ENCODE assay signal across 11 cellular contexts in genomic region chr9:3241290-3241689, GRCh38.
DNase-seq lines count a peak whose midpoint lies in the region; ATAC-seq and TF ChIP-seq lines count a peak whose summit lies in the region.
"Had no signal": no experiment of that assay in that cellular context is flagged by ENCODE, and none has a peak within 500 bp of the region (broad histone marks: within the 10 kb centered on the region; RNA-seq: fewer than 3 reads in every experiment).

No MANE protein-coding gene starts in this region.

- TF ChIP-seq RAD21 in SK-N-SH (IDR thresholded peaks at IDR 0.05; ENCODE audit: low read length), result no peak

- H3K9ac ChIP-seq in SK-N-SH (no peak overlapping the region), mesenchymal stem cell (ENCODE audit: low read length) (no peak overlapping the region)

- CTCF ChIA-PET in SK-N-SH (lab: Yijun Ruan, JAX), result interaction anchor here (0.6 to 4.4 kb wide), 43 partner anchors 9 to 1399 kb away, joined by 3 to 29 read pairs (median 4); no protein-coding TSS in a partner anchor

- ATAC-seq in SK-N-SH treated with all-trans-retinoic acid at 6 μM for 48 hours (peak; percentile 31; the same call in 1 of the 3 replicates), GM18517 (IDR thresholded peaks at IDR 0.05; ENCODE audit: unreplicated experiment) (no peak), HG02973 (IDR thresholded peaks at IDR 0.05; ENCODE audit: unreplicated experiment) (no peak)

- H2AK5ac ChIP-seq in mesenchymal stem cell (ENCODE audit: low read length, severe bottlenecking), result no peak overlapping the region

- TF ChIP-seq CTCF in SK-N-SH (IDR thresholded peaks at IDR 0.05), result no peak
- TF ChIP-seq CTCF in choroid plexus epithelial cell (conservative IDR thresholded peaks at IDR 0.05; ENCODE audit: low read depth, low read length), result no peak
- TF ChIP-seq CTCF in thyroid gland (IDR thresholded peaks at IDR 0.05), result no peak

- H4K91ac ChIP-seq in mesenchymal stem cell (ENCODE audit: low read length), result no peak overlapping the region

- H3F3A ChIP-seq in SK-N-SH (replicated peaks; ENCODE audit: insufficient read depth), result no peaks in the 10 kb centered on the region

- H3K79me2 ChIP-seq in SK-N-SH (ENCODE audit: insufficient read depth), result no peaks in the 10 kb centered on the region

- H2AFZ ChIP-seq in SK-N-SH (ENCODE audit: low read depth) (no peak overlapping the region), mesenchymal stem cell (ENCODE audit: low read depth, low read length) (no peak overlapping the region)

- no peak overlapping the region for H3K14ac ChIP-seq in mesenchymal stem cell (ENCODE audit: low read length in 2 of 2)

- H2BK15ac ChIP-seq in mesenchymal stem cell (ENCODE audit: low read depth, poor library complexity, severe bottlenecking), result no peak overlapping the region

- no peak overlapping the region for H2BK120ac ChIP-seq in mesenchymal stem cell (ENCODE audit: low read depth, low read length)

- intact Hi-C loops in thyroid gland (cut with DNase I), result no loop called here

- H3K4me1 ChIP-seq in SK-N-SH (ENCODE audit: control insufficient read depth in 1 of 2, insufficient read depth in 2 of 2, low read depth in 1 of 2, low read length in 1 of 2), result peaks cover 0 to 3% of the 10 kb centered on the region in 2 experiments; a peak in 1 of 4 replicates
- H3K4me1 ChIP-seq in mesenchymal stem cell (ENCODE audit: control insufficient read depth, insufficient read depth, low read depth, low read length), result peaks cover 2% of the 10 kb centered on the region
- H3K4me1 ChIP-seq in thyroid gland, result peaks cover 0 to 8% of the 10 kb centered on the region in 2 donors
- H3K4me1 ChIP-seq: HAP-1 had no signal

- H3K4me2 ChIP-seq in SK-N-SH, result no peak overlapping the region
- H3K4me2 ChIP-seq in mesenchymal stem cell (ENCODE audit: low read length, poor library complexity, severe bottlenecking), result no peak overlapping the region

- no peak for DNase-seq in SK-N-SH
- peak; percentile 51 for DNase-seq in choroid plexus epithelial cell (ENCODE audit: low read depth)
- peak; percentile 46 for DNase-seq in mesenchymal stem cell
- peak; percentile 7 to 17 for DNase-seq in thyroid gland
- DNase-seq in NOMO-1 treated with DMSO at 0.1 percent for 48 hours (lab: John Stamatoyannopoulos, UW; ENCODE audit: unreplicated experiment), result no peak

- no peak overlapping the region for H3K4ac ChIP-seq in mesenchymal stem cell (ENCODE audit: low read depth in 1 of 2, low read length in 2 of 2)

- H3K27me3 ChIP-seq in SK-N-SH (ENCODE audit: insufficient read depth) (no peaks in the 10 kb centered on the region), mesenchymal stem cell (ENCODE audit: control insufficient read depth in 1 of 2, insufficient read depth in 1 of 2, low read length in 2 of 2) (no peaks in the 10 kb centered on the region), thyroid gland (no peaks in the 10 kb centered on the region)

- POLR2A ChIA-PET in SK-N-SH (lab: Yijun Ruan, JAX), result interaction anchor here (0.6 to 1.2 kb wide), 2 partner anchors 344 to 491 kb away, joined by 3 read pairs; no protein-coding TSS in a partner anchor

- H2BK12ac ChIP-seq in mesenchymal stem cell (ENCODE audit: low read length in 2 of 2), result no peak overlapping the region

- H3K27ac ChIP-seq in SK-N-SH (ENCODE audit: low read depth in 2 of 2, low read length in 1 of 2) (no peak overlapping the region), mesenchymal stem cell (ENCODE audit: low read length, poor library complexity, severe bottlenecking) (no peak overlapping the region), thyroid gland (no peak overlapping the region)
- H3K27ac ChIP-seq: 22Rv1, skin epidermis had no signal

- H4K8ac ChIP-seq in mesenchymal stem cell (ENCODE audit: low read length), result no peak overlapping the region

- no peak overlapping the region for H2BK5ac ChIP-seq in mesenchymal stem cell (ENCODE audit: low read depth, low read length, poor library complexity, severe bottlenecking)

- H3K9me3 ChIP-seq in SK-N-SH, result no peaks in the 10 kb centered on the region
- no peaks in the 10 kb centered on the region for H3K9me3 ChIP-seq in mesenchymal stem cell (ENCODE audit: control insufficient read depth, low read length)
- H3K9me3 ChIP-seq in thyroid gland, result no peaks in the 10 kb centered on the region
- H3K9me3 ChIP-seq: HAP-1 had no signal

- H3K4me3 ChIP-seq in SK-N-SH (ENCODE audit: low read depth in 2 of 2, low read length in 1 of 2) (no peak overlapping the region), choroid plexus epithelial cell (ENCODE audit: low read depth, low read length) (no peak overlapping the region), mesenchymal stem cell (ENCODE audit: insufficient read depth in 1 of 2, low read depth in 1 of 2, low read length in 2 of 2) (no peak overlapping the region), thyroid gland (replicated peaks in 1 of 3) (no peak overlapping the region)
- H3K4me3 ChIP-seq: HAP-1, skin epidermis had no signal

- TF ChIP-seq POLR2A in thyroid gland (IDR thresholded peaks at IDR 0.05), result no peak

- whole genome bisulfite sequencing in SK-N-SH (ENCODE audit: low lambda C conversion rate), result 90% methylated on average over 3 of the region's 3 CpGs
- 25% methylated on average over 2 of the region's 3 CpGs for WGBS in mesenchymal stem cell
- 19 to 35% methylated on average over 3 of the region's 3 CpGs for WGBS in thyroid gland, 2 donors

- TF ChIP-seq EP300 in SK-N-SH (IDR thresholded peaks at IDR 0.05; ENCODE audit: borderline replicate concordance in 1 of 2, low read depth in 1 of 2, low read length in 1 of 2), result no peak

- no peaks in the 10 kb centered on the region for H3K79me1 ChIP-seq in mesenchymal stem cell (replicated peaks; ENCODE audit: low read length, poor library complexity, severe bottlenecking)

- no peak overlapping the region for H3K23ac ChIP-seq in mesenchymal stem cell (ENCODE audit: low read length in 2 of 2)

- H4K20me1 ChIP-seq in SK-N-SH (ENCODE audit: insufficient read depth), result no peaks in the 10 kb centered on the region

- no peak overlapping the region for H3K18ac ChIP-seq in mesenchymal stem cell (ENCODE audit: low read depth in 1 of 2, low read length in 2 of 2)

- H3K36me3 ChIP-seq in SK-N-SH (replicated peaks in 1 of 2; ENCODE audit: control insufficient read depth in 1 of 2, insufficient read depth in 2 of 2, low read length in 1 of 2), result peaks cover 0 to 1% of the 10 kb centered on the region in 2 experiments
- peaks cover 2 to 4% of the 10 kb centered on the region in 2 experiments for H3K36me3 ChIP-seq in mesenchymal stem cell (ENCODE audit: control insufficient read depth in 1 of 2, insufficient read depth in 2 of 2, low read depth in 1 of 2, low read length in 2 of 2)
- no peaks in the 10 kb centered on the region for H3K36me3 ChIP-seq in thyroid gland
- H3K36me3 ChIP-seq: HAP-1 had no signal

- H3K9me2 ChIP-seq in SK-N-SH, result no peaks in the 10 kb centered on the region

TF ChIP-seq in SK-N-SH treated with all-trans-retinoic acid at 6 μM for 48 hours, 23 proteins besides CTCF, POLR2A, EP300 and RAD21:
- TF ChIP-seq CSDC2 (CRISPR knock-in tag; IDR thresholded peaks at IDR 0.05) (no peak), PPARA (CRISPR knock-in tag; IDR thresholded peaks at IDR 0.05; ENCODE audit: borderline replicate concordance) (no peak)

TF ChIP-seq in SK-N-SH, 30 proteins besides CTCF, POLR2A, EP300 and RAD21:
- no peak for TF ChIP-seq TEAD4 (IDR thresholded peaks at IDR 0.05; ENCODE audit: borderline replicate concordance, insufficient read depth)
- no peak for TF ChIP-seq RCOR1 (IDR thresholded peaks at IDR 0.05; ENCODE audit: low read length)
- TF ChIP-seq RFX5 (IDR thresholded peaks at IDR 0.05; ENCODE audit: low read length), result no peak
- no peak for TF ChIP-seq FOXJ3 (CRISPR knock-in tag; IDR thresholded peaks at IDR 0.05)
- no peak for TF ChIP-seq YY1 (IDR thresholded peaks at IDR 0.05; ENCODE audit: low read depth)
- TF ChIP-seq PBX3 (IDR thresholded peaks at IDR 0.05), result no peak
- TF ChIP-seq SMC3 (IDR thresholded peaks at IDR 0.05; ENCODE audit: low read depth, low read length), result no peak
- TF ChIP-seq NRF1 (IDR thresholded peaks at IDR 0.05; ENCODE audit: low read depth, low read length), result no peak

Comparison
In these comparisons a context has a peak if more than half of its experiments do, and no peak if none do; other contexts are left out.
1. DNase-seq: peak in choroid plexus epithelial cell (single experiment), mesenchymal stem cell (single experiment) and thyroid gland (2 of 2); none in SK-N-SH (single experiment) and NOMO-1 treated with DMSO at 0.1 percent for 48 hours (single experiment).